25 cellular contexts compared by ENCODE assay signal in genomic region chr7:111749625-111750024, GRCh38.
"Had no signal": no experiment of that assay in that cellular context is flagged by ENCODE, and none has a peak within 500 bp of the region (broad histone marks: within the 10 kb centered on the region; RNA-seq: fewer than 3 reads in every experiment).

No MANE protein-coding gene starts in this region.

- H3K79me2 ChIP-seq: parathyroid adenoma had no signal

- H3K4me2 ChIP-seq: neural progenitor cell had no signal

- H3K27me3 ChIP-seq: neural progenitor cell, ovary, right lobe of liver, sigmoid colon, suprapubic skin, testis, tibial artery, transverse colon, upper lobe of right lung, uterus had no signal

- H3K9ac ChIP-seq: neural progenitor cell, parathyroid adenoma had no signal

- H3K9me3 ChIP-seq: ovary, sigmoid colon, suprapubic skin, testis, tibial artery, transverse colon, upper lobe of right lung, uterus had no signal

- H3K36me3 ChIP-seq: neural progenitor cell, ovary, right lobe of liver, suprapubic skin, transverse colon, uterus had no signal

- H3K27ac ChIP-seq: neural progenitor cell, ovary, parathyroid adenoma, psoas muscle, right lobe of liver, sigmoid colon, suprapubic skin, testis, tibial artery, transverse colon, upper lobe of right lung, uterus had no signal

- ATAC-seq: natural killer cell; psoas muscle; right cardiac atrium; right lobe of liver; stimulated activated effector memory CD8-positive, alpha-beta T cell treated with anti-CD3 and anti-CD28 coated beads, Interleukin-12 subunit alpha, Interleukin-12 subunit beta, amount 100 ng/mL, for 72 hours; stimulated activated naive B cell treated with anti-CD40 and anti-IgM and Interleukin-4, amounts not matched to agents 10 μg/mL and 1 μg/mL and 100 μg/mL, for 72 hours; upper lobe of right lung had no signal

- H3K4me3 ChIP-seq: neural progenitor cell, ovary, psoas muscle, right lobe of liver, sigmoid colon, suprapubic skin, testis, tibial artery, transverse colon, upper lobe of right lung, uterus had no signal

- H3K4me1 ChIP-seq: neural progenitor cell, parathyroid adenoma, psoas muscle, sigmoid colon, suprapubic skin, testis, tibial artery, transverse colon, uterus had no signal

- H2AFZ ChIP-seq: neural progenitor cell, parathyroid adenoma had no signal

- DNase-seq: natural killer cell; occipital lobe; ovary; posterior cingulate gyrus; psoas muscle; right cardiac atrium; right lobe of liver; sigmoid colon; small intestine; stimulated activated CD4-positive, alpha-beta T cell treated with anti-CD3 and anti-CD28 coated beads, Interleukin-15, amount 100 ng/mL, for 24 hours; stimulated activated CD4-positive, alpha-beta T cell treated with anti-CD3 and anti-CD28 coated beads, Interleukin-2, amount 100 ng/mL, for 24 hours; stimulated activated CD4-positive, alpha-beta T cell treated with anti-CD3 and anti-CD28 coated beads, Interleukin-2, amount 100 ng/mL, for 48 hours; stimulated activated CD4-positive, alpha-beta T cell treated with anti-CD3 and anti-CD28 coated beads, Interleukin-4, amount 100 ng/mL, for 24 hours; stimulated activated naive B cell treated with anti-CD40 and anti-IgM and Interleukin-4, amounts not matched to agents 10 μg/mL and 1 μg/mL and 100 μg/mL, for 72 hours; stimulated activated naive CD4-positive, alpha-beta T cell treated with Interleukin-2 at 50 U/mL for 16 hours; substantia nigra; testis; tibial artery; transverse colon; upper lobe of right lung; uterus had no signal
